ENCODE assay signal across 1 cellular context in genomic region chr1:205735218-205735617, GRCh38.
TF ChIP-seq lines count a peak whose summit lies in the region.

No MANE protein-coding gene starts in this region.

TF ChIP-seq in WTC11, 78 proteins besides CTCF, POLR2A, EP300 and RAD21 (continued from another document):
- no peak for TF ChIP-seq E2F1 (CRISPR knock-in tag; IDR thresholded peaks at IDR 0.05)
- TF ChIP-seq SMAD4 (CRISPR knock-in tag; IDR thresholded peaks at IDR 0.05), result no peak
- no peak for TF ChIP-seq MXD4 (CRISPR knock-in tag; IDR thresholded peaks at IDR 0.05; ENCODE audit: borderline replicate concordance)
- no peak for TF ChIP-seq CDX4 (CRISPR knock-in tag; IDR thresholded peaks at IDR 0.05; ENCODE audit: borderline replicate concordance)
- no peak for TF ChIP-seq MLX (CRISPR knock-in tag; IDR thresholded peaks at IDR 0.05)
- TF ChIP-seq, protein P1, sequence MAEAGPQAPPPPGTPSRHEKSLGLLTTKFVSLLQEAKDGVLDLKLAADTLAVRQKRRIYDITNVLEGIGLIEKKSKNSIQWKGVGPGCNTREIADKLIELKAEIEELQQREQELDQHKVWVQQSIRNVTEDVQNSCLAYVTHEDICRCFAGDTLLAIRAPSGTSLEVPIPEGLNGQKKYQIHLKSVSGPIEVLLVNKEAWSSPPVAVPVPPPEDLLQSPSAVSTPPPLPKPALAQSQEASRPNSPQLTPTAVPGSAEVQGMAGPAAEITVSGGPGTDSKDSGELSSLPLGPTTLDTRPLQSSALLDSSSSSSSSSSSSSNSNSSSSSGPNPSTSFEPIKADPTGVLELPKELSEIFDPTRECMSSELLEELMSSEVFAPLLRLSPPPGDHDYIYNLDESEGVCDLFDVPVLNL (CRISPR knock-in tag; IDR thresholded peaks at IDR 0.05; ENCODE audit: borderline replicate concordance, low read depth), result no peak
- TF ChIP-seq, protein P2, sequence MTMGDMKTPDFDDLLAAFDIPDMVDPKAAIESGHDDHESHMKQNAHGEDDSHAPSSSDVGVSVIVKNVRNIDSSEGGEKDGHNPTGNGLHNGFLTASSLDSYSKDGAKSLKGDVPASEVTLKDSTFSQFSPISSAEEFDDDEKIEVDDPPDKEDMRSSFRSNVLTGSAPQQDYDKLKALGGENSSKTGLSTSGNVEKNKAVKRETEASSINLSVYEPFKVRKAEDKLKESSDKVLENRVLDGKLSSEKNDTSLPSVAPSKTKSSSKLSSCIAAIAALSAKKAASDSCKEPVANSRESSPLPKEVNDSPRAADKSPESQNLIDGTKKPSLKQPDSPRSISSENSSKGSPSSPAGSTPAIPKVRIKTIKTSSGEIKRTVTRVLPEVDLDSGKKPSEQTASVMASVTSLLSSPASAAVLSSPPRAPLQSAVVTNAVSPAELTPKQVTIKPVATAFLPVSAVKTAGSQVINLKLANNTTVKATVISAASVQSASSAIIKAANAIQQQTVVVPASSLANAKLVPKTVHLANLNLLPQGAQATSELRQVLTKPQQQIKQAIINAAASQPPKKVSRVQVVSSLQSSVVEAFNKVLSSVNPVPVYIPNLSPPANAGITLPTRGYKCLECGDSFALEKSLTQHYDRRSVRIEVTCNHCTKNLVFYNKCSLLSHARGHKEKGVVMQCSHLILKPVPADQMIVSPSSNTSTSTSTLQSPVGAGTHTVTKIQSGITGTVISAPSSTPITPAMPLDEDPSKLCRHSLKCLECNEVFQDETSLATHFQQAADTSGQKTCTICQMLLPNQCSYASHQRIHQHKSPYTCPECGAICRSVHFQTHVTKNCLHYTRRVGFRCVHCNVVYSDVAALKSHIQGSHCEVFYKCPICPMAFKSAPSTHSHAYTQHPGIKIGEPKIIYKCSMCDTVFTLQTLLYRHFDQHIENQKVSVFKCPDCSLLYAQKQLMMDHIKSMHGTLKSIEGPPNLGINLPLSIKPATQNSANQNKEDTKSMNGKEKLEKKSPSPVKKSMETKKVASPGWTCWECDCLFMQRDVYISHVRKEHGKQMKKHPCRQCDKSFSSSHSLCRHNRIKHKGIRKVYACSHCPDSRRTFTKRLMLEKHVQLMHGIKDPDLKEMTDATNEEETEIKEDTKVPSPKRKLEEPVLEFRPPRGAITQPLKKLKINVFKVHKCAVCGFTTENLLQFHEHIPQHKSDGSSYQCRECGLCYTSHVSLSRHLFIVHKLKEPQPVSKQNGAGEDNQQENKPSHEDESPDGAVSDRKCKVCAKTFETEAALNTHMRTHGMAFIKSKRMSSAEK (CRISPR knock-in tag; IDR thresholded peaks at IDR 0.05; ENCODE audit: borderline replicate concordance), result no peak
- no peak for TF ChIP-seq PRRX2 (CRISPR knock-in tag; IDR thresholded peaks at IDR 0.05)
- no peak for TF ChIP-seq RORB (CRISPR knock-in tag; IDR thresholded peaks at IDR 0.05)
- TF ChIP-seq ZBTB21 (CRISPR knock-in tag; IDR thresholded peaks at IDR 0.05; ENCODE audit: borderline replicate concordance), result no peak
- no peak for TF ChIP-seq RELA (CRISPR knock-in tag; IDR thresholded peaks at IDR 0.05; ENCODE audit: borderline replicate concordance)
- TF ChIP-seq, protein P3, sequence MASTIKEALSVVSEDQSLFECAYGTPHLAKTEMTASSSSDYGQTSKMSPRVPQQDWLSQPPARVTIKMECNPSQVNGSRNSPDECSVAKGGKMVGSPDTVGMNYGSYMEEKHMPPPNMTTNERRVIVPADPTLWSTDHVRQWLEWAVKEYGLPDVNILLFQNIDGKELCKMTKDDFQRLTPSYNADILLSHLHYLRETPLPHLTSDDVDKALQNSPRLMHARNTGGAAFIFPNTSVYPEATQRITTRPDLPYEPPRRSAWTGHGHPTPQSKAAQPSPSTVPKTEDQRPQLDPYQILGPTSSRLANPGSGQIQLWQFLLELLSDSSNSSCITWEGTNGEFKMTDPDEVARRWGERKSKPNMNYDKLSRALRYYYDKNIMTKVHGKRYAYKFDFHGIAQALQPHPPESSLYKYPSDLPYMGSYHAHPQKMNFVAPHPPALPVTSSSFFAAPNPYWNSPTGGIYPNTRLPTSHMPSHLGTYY (CRISPR knock-in tag; IDR thresholded peaks at IDR 0.05), result no peak
- TF ChIP-seq EMX1 (CRISPR knock-in tag; IDR thresholded peaks at IDR 0.05), result no peak
